ENCODE assay signal across 19 cellular contexts in genomic region chrX:7985568-7985967, GRCh38.
"Had no signal": no experiment of that assay in that cellular context is flagged by ENCODE, and none has a peak within 500 bp of the region (broad histone marks: within the 10 kb centered on the region; RNA-seq: fewer than 3 reads in every experiment).

No MANE protein-coding gene starts in this region.

- H3K27me3 ChIP-seq: cardiac muscle cell, testis, upper lobe of right lung had no signal

- H2AFZ ChIP-seq: parathyroid adenoma had no signal

- H3K9ac ChIP-seq: parathyroid adenoma had no signal

- H3K4me1 ChIP-seq: lower lobe of right lung, parathyroid adenoma, testis, upper lobe of right lung had no signal

- H3K4me3 ChIP-seq: cardiac muscle cell, coronary artery, lower lobe of right lung, skin epidermis, testis, upper lobe of right lung had no signal

- H3K9me3 ChIP-seq: lower lobe of right lung, testis, upper lobe of right lung had no signal

- H3K27ac ChIP-seq: cardiac muscle cell, coronary artery, lower lobe of right lung, parathyroid adenoma, skin epidermis, testis, upper lobe of right lung had no signal

- H3K79me2 ChIP-seq: parathyroid adenoma had no signal

- ATAC-seq: activated naive CD4-positive, alpha-beta T cell treated with anti-CD3 and anti-CD28 coated beads, Interleukin-2, amount 50 U/mL, for 72 hours; left cardiac atrium; lower lobe of right lung; stimulated activated naive CD8-positive, alpha-beta T cell treated with anti-CD3 and anti-CD28 coated beads, Interleukin-15, amount 100 ng/mL, for 72 hours; T-helper 17 cell; upper lobe of right lung had no signal

- DNase-seq: activated effector memory CD4-positive, alpha-beta T cell treated with Interleukin-2 at 50 U/mL for 16 hours; activated T-cell treated with anti-CD3 and anti-CD28 coated beads, Interleukin-2, amount 50 U/mL, for 1 hour; amniotic stem cell; effector CD8-positive, alpha-beta T cell; glutamatergic neuron; left cardiac atrium; lower lobe of right lung; midbrain; retina; stimulated activated CD4-positive, alpha-beta T cell treated with anti-CD3 and anti-CD28 coated beads, Interleukin-4, amount 100 ng/mL, for 4 hours; stimulated activated naive CD8-positive, alpha-beta T cell treated with anti-CD3 and anti-CD28 coated beads, Interleukin-15, amount 100 ng/mL, for 72 hours; T-helper 17 cell; testis; upper lobe of right lung had no signal

- H3K36me3 ChIP-seq: cardiac muscle cell, lower lobe of right lung, upper lobe of right lung had no signal
